8 cellular contexts compared by ENCODE assay signal in the genomic region with DNA sequence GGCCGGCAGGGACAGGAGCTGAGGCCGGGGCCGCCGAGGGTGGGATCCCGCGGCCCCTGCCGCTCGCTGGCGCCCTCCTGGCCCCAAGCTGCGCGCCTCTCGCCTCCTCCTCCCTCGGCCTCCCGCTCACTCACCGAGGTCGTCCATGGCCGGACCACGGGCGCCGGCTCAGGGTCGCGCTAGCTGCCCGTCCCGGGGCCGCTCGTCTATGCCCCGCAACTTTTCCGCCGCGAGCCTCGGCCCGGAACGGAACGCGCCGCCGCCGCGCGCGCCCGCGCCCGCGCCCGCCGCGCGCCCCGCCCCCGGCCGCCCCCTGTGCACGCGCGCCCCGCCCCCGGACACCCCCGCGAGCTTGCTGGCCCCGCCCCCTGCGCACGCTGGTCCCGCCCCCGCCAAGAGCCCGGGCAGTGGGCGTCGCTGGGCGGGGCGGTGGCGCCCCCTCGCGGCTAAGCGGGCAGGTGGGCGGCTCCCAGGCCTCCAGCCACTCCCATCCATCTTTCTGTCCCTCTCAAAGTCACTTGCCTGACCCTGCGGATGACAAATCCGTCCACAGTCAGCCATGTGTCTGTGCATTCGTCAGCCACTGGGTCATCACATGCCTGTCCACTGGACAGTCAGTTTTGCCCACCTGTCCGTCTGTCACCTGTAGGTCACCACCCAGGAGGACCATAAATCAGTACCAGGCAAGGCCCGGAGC. TPM values are rescaled to one million over a fixed set of nuclear protein-coding genes. Genes with fewer than 3 reads are reported as not detected.
DNase-seq lines count a peak whose midpoint lies in the region; ATAC-seq and TF ChIP-seq lines count a peak whose summit lies in the region.

A gene (minus strand): TSS at position 248 of the 697 bp plus-strand sequence. CDS start 101 bp downstream, at position 147.

- no peaks in the 10 kb centered on the region for H3K27me3 Mint-ChIP-seq in endodermal cell (ENCODE audit: insufficient read depth)
- H3K27me3 Mint-ChIP-seq in mesothelial cell of epicardium (ENCODE audit: low read depth), result no peaks in the 10 kb centered on the region

- H3K9me3 ChIP-seq in endodermal cell (ENCODE audit: control insufficient read depth, low read length), result no peaks in the 10 kb centered on the region

- peak within 1 kb of the TSS; percentile 70 for H3K9ac ChIP-seq in endodermal cell (ENCODE audit: extremely low read depth, low read length, poor library complexity, severe bottlenecking)

- H3K4me3 Mint-ChIP-seq in endodermal cell, result peak within 1 kb of the TSS; percentile 85
- H3K4me3 Mint-ChIP-seq in mesothelial cell of epicardium, result peak within 1 kb of the TSS; percentile 84

- no peak within 1 kb of the TSS for H3K27ac ChIP-seq in endodermal cell (ENCODE audit: low read depth, low read length)

- H3K27ac Mint-ChIP-seq in endodermal cell, result peak within 1 kb of the TSS; percentile 74
- H3K27ac Mint-ChIP-seq in mesothelial cell of epicardium, result peak within 1 kb of the TSS; percentile 91

- no peaks in the 10 kb centered on the region for H3K36me3 ChIP-seq in endodermal cell (ENCODE audit: control insufficient read depth, insufficient read depth, low read length)

- peak within 1 kb of the TSS; percentile 98 for H3K4me3 ChIP-seq in AG09309 (ENCODE audit: control insufficient read depth, low read depth, low read length)
- H3K4me3 ChIP-seq in endodermal cell (ENCODE audit: low read length), result peak within 1 kb of the TSS; percentile 94

- ATAC-seq in GM19043 (IDR thresholded peaks at IDR 0.05; ENCODE audit: low read depth, unreplicated experiment), result peak; percentile 74
- ATAC-seq in HG03439 (IDR thresholded peaks at IDR 0.05; ENCODE audit: unreplicated experiment), result peak; percentile 73

- WGBS in endodermal cell (ENCODE audit: insufficient coverage in 1 of 2, insufficient read length in 1 of 2), 2 experiments, result 3 to 14% methylated on average over 9 to 77 of the region's 79 CpGs

- H3K36me3 Mint-ChIP-seq in endodermal cell (ENCODE audit: low read depth), result no peaks in the 10 kb centered on the region
- H3K36me3 Mint-ChIP-seq in mesothelial cell of epicardium, result no peaks in the 10 kb centered on the region

- no peaks in the 10 kb centered on the region for H3K27me3 ChIP-seq in endodermal cell (ENCODE audit: control insufficient read depth, insufficient read depth, low read length, poor library complexity, severe bottlenecking)

- peak; percentile 70 for TF ChIP-seq CTCF in AG09309 (IDR thresholded peaks at IDR 0.05; ENCODE audit: control insufficient read depth, insufficient read depth, low read depth, low read length, missing control alignments)
- peak; percentile 90 for TF ChIP-seq CTCF in endodermal cell (conservative IDR thresholded peaks at IDR 0.05)
- TF ChIP-seq CTCF in mesothelial cell of epicardium (IDR thresholded peaks at IDR 0.05; ENCODE audit: unreplicated experiment), result peak; percentile 74

- H3K4me1 ChIP-seq in endodermal cell (ENCODE audit: control insufficient read depth, insufficient read depth, low read length), result peaks cover 17% of the 10 kb centered on the region

- no peak for DNase-seq in AG09309 (ENCODE audit: low read depth)
- peak; percentile 75 for DNase-seq in NK-92 treated with Interleukin-12 subunit alpha and Interleukin-12 subunit beta, amount 100 ng/mL, for 24 hours (lab: John Stamatoyannopoulos, UW)
- DNase-seq in activated CD8-positive, alpha-beta memory T cell treated with anti-CD3 and anti-CD28 coated beads, Interleukin-2, amount 50 U/mL, for 1 hour (ENCODE audit: extremely low read depth), result peak; percentile 75
- peak; percentile 98 for DNase-seq in endodermal cell
- peak; percentile 93 to 94 for DNase-seq in mesothelial cell of epicardium (ENCODE audit: low spot score in 2 of 2, unreplicated experiment in 2 of 2)
- DNase-seq in stimulated activated CD8-positive, alpha-beta memory T cell treated with anti-CD3 and anti-CD28 coated beads, Interleukin-15, amount 100 ng/mL, for 48 hours (ENCODE audit: low read depth in 2 of 2), result peak; percentile 80 to 83

- H3K9me3 Mint-ChIP-seq in endodermal cell, result no peaks in the 10 kb centered on the region
- H3K9me3 Mint-ChIP-seq in mesothelial cell of epicardium, result no peaks in the 10 kb centered on the region

- H3K4me1 Mint-ChIP-seq in endodermal cell, result peaks cover 25% of the 10 kb centered on the region
- H3K4me1 Mint-ChIP-seq in mesothelial cell of epicardium, result peaks cover 36% of the 10 kb centered on the region

RNA-seq across cellular contexts. Expression of the gene that starts here (rescaled TPM):
- total RNA-seq in endodermal cell (10 to 100 TPM; 58.4 to 92.7 TPM), mesothelial cell of epicardium (113 to 123 TPM (median 117 TPM) in 3 replicates)
- 42.1 TPM for polyA plus RNA-seq in endodermal cell (2013, experiment 1 of 2)
- polyA plus RNA-seq in endodermal cell (2013, experiment 2 of 2), result 44.5 TPM
